ENCODE assay signal across 1 cellular context in genomic region chr4:67719953-67720617, GRCh38.
TF ChIP-seq lines count a peak whose summit lies in the region.

No MANE protein-coding gene starts in this region.

TF ChIP-seq in K562, 482 proteins besides CTCF, POLR2A, EP300 and RAD21 (continued from another document):
- TF ChIP-seq ZBTB33 (CRISPR knock-in tag; IDR thresholded peaks at IDR 0.05) (no peak), ELF2 (CRISPR knock-in tag; IDR thresholded peaks at IDR 0.05) (no peak), PRPF4 (IDR thresholded peaks at IDR 0.05; ENCODE audit: insufficient read depth, low read depth, low read length, poor library complexity, severe bottlenecking) (no peak), POLR3A (IDR thresholded peaks at IDR 0.05; ENCODE audit: borderline replicate concordance, extremely low read depth, insufficient read depth, insufficient read length) (no peak), ESRRA (IDR thresholded peaks at IDR 0.05; ENCODE audit: borderline replicate concordance, low read depth) (no peak), SMARCA4 (IDR thresholded peaks at IDR 0.05) (no peak)
